In the genomic region with DNA sequence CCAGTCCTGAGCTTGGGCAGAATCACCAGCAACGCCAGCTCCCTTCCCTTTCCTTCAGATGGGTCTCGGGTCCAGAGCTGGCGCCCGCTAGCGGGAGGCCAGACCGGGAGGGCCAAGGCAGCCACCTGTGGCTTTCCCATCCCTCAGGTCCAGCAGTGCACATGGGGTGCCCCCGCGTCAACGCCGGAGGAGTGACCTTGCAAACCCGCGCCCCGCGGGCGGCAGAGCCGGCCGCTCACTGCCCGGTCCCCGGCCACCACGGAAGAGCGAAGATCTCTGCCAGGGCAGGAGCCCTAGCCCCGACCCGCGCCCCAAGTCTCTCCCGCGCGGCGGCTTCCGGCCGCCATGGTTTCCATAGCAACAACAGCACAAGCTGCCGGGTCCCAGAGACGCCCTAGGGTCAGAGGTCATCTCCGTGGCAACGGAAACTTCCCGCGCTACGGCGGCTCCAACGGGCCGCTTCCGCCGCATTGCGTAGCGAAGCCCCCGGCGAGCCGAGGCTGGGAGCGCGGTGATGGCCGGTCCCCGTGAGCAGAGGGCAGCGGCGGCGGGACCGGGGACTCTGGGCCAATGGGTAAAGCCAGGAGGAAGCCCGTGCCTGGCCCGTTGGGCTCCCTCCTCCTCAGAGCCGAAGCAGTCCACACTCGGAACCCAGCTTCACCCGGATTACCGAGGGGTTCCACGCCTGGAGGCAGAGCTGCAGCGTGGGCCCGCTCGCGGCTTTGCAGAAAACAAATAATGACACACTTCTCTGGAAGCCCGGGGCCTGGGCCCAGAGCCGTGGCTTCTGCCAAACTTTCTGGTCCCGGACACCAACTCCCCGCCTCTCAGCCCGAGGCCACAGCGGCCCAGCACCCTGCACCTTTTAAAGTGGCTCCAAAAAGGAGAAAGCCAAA, we compare ENCODE assay signal across 8 cellular contexts. TPM values are rescaled to one million over a fixed set of nuclear protein-coding genes. Genes with fewer than 3 reads are reported as not detected.
A peak's percentile ranks its signal among the peaks of the same experiment; 100 is the strongest.
DNase-seq lines count a peak whose midpoint lies in the region; ATAC-seq lines count a peak whose summit lies in the region.

No MANE protein-coding gene starts in this region.

- peak; percentile 96 for ATAC-seq in aorta (ENCODE audit: low FRiP score)

- peak overlapping the region in 1 of 2 donors; percentile 46 for H3K27ac ChIP-seq in aorta (ENCODE audit: low read depth in 1 of 2, low read length in 2 of 2)

- H3K27me3 ChIP-seq in aorta (ENCODE audit: control insufficient read depth in 1 of 2, insufficient read depth in 2 of 2, low read length in 1 of 2) = no peaks in the 10 kb centered on the region

- WGBS in aorta, 2 donors = 1% methylated on average over 61 to 72 of the region's 72 CpGs

- no peaks in the 10 kb centered on the region for H3K9me3 ChIP-seq in aorta (ENCODE audit: control insufficient read depth, low read length)

- DNase-seq in ELF-1 (ENCODE audit: low read depth, low spot score) = peak; percentile 98
- DNase-seq in GOT3 (lab: John Stamatoyannopoulos, UW) = peak; percentile 66
- DNase-seq in MV-4-11 (lab: John Stamatoyannopoulos, UW) = peak; percentile 90
- DNase-seq in T-helper 2 cell = peak; percentile 82 to 97 (median 91)
- peak; percentile 91 for DNase-seq in astrocyte of the hippocampus (ENCODE audit: low read depth, low spot score)
- DNase-seq in hypothalamus (lab: John Stamatoyannopoulos, UW) = peak; percentile 56 to 94 (median 87)
- DNase-seq in renal cortical epithelial cell (ENCODE audit: low read depth) = peak; percentile 80
- DNase-seq in aorta = peak; percentile 97 to 98

- H3K4me3 ChIP-seq in aorta (ENCODE audit: low read length in 2 of 2) = peak overlapping the region; percentile 65 to 89

- no peaks in the 10 kb centered on the region for H3K4me1 ChIP-seq in aorta (ENCODE audit: control insufficient read depth in 1 of 2, insufficient read depth in 2 of 2, low read length in 2 of 2)

- intact Hi-C loops in aorta (cut with DNase I) = loop anchor here (5.0 to 10.0 kb wide), 3 partner anchors 392 to 453 kb away; partner anchors contain the start of gene ERCC5 (in 2 of the 2)

- H3K36me3 ChIP-seq in aorta (ENCODE audit: control insufficient read depth in 1 of 2, insufficient read depth in 2 of 2, low read length in 1 of 2) = no peaks in the 10 kb centered on the region

RNA-seq across cellular contexts. Expression of gene FGF14, which starts 7.4 kb away (rescaled TPM):
- 0.70 TPM in 1 of 2 replicates, not detected in the other for total RNA-seq in renal cortical epithelial cell
- total RNA-seq in aorta = 1 to 10 TPM in 1 of 2 donors, under 1 TPM in 1; 0.84 to 4.6 TPM
- under 1 TPM; 0.13 to 0.59 TPM for polyA plus RNA-seq in aorta
